Comparison of ENCODE assay signal across 8 cellular contexts in the genomic region with DNA sequence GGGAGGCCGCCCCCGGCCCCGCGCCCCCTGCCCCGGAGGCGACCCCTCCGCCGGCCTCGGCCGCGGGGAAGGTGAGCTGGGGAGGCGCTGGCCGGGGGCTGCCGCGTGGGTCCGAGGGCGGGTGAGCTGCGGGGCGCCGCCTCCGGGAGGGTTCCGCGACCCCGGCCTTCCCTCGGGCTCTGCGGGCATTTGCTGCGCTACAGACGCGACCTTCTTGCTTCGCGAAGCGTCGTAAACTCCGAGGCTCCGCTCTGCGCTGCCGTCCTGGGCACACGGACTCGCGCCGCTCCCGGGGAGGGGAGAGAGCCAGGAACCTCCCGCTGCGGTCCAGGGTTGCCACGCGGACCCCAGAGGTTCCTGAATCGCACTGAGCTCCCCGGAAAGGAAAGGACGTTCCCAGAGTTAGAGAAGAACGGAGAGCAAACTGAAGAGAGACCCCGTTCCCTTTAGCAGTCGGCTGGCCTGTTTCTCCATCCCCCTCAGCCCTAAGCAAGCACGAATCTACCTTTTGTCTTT. TPM values are rescaled to one million over a fixed set of nuclear protein-coding genes. Genes with fewer than 3 reads are reported as not detected.
DNase-seq lines count a peak whose midpoint lies in the region; ATAC-seq, FAIRE-seq and TF ChIP-seq lines count a peak whose summit lies in the region.

No MANE protein-coding gene starts in this region.

- H3K9me3 ChIP-seq in adipocyte (ENCODE audit: control insufficient read depth, low read length), result no peaks in the 10 kb centered on the region
- no peaks in the 10 kb centered on the region for H3K9me3 ChIP-seq in keratinocyte (ENCODE audit: control insufficient read depth, low read depth, low read length)
- H3K9me3 ChIP-seq in subcutaneous abdominal adipose tissue (ENCODE audit: control insufficient read depth in 5 of 5, low read length in 5 of 5), result no peaks in the 10 kb centered on the region

- peaks cover 40% of the 10 kb centered on the region for H3K79me2 ChIP-seq in ACC112 (ENCODE audit: control insufficient read depth, insufficient read depth, low read length, unreplicated experiment)
- H3K79me2 ChIP-seq in keratinocyte (ENCODE audit: control insufficient read depth, insufficient read depth, low read length), result peaks cover 50% of the 10 kb centered on the region

- peak overlapping the region; percentile 84 for H3K4me2 ChIP-seq in keratinocyte (ENCODE audit: control insufficient read depth, extremely low read depth, insufficient read depth, low read depth, low read length)

- H3K36me3 ChIP-seq in ACC112 (ENCODE audit: insufficient read depth, low read length) (no peaks in the 10 kb centered on the region), adipocyte (ENCODE audit: control insufficient read depth, insufficient read depth, low read length, severe bottlenecking) (peaks cover 17% of the 10 kb centered on the region), keratinocyte (ENCODE audit: control insufficient read depth in 2 of 2, extremely low read depth in 1 of 2, insufficient read depth in 2 of 2, low read length in 2 of 2) (peaks cover 14 to 15% of the 10 kb centered on the region in 2 experiments), subcutaneous abdominal adipose tissue (ENCODE audit: control insufficient read depth in 5 of 5, insufficient read depth in 5 of 5, low read length in 5 of 5) (peaks cover 0 to 20% (median 18%) of the 10 kb centered on the region in 5 donors)

- H3K4me1 ChIP-seq in ACC112 (ENCODE audit: control insufficient read depth, insufficient read depth, low read length, unreplicated experiment), result peaks cover 20% of the 10 kb centered on the region
- H3K4me1 ChIP-seq in adipocyte (ENCODE audit: control insufficient read depth, insufficient read depth, low read length), result peaks cover 20% of the 10 kb centered on the region
- peaks cover 19% of the 10 kb centered on the region for H3K4me1 ChIP-seq in keratinocyte (ENCODE audit: control insufficient read depth, extremely low read depth, insufficient read depth, low read length)
- peaks cover 2 to 30% (median 25%) of the 10 kb centered on the region in 5 donors for H3K4me1 ChIP-seq in subcutaneous abdominal adipose tissue (ENCODE audit: control insufficient read depth in 5 of 5, insufficient read depth in 5 of 5, low read length in 5 of 5)

- no peak for FAIRE-seq in keratinocyte (lab: Jason Lieb, UNC)

- H2AFZ ChIP-seq in ACC112 (ENCODE audit: low read length, unreplicated experiment) (peak overlapping the region; percentile 20), keratinocyte (ENCODE audit: control insufficient read depth, low read length) (peak overlapping the region; percentile 72)

- ATAC-seq in GM19023 (IDR thresholded peaks at IDR 0.05; ENCODE audit: unreplicated experiment) (peak; percentile 45), HG03521 (IDR thresholded peaks at IDR 0.05; ENCODE audit: unreplicated experiment) (peak; percentile 37), GM18873 (IDR thresholded peaks at IDR 0.05; ENCODE audit: low FRiP score, unreplicated experiment) (no peak)

- TF ChIP-seq CTCF in keratinocyte (optimal IDR thresholded peaks at IDR 0.05 in 1 of 3, IDR thresholded peaks at IDR 0.05 in 1 of 3, conservative IDR thresholded peaks at IDR 0.05 in 1 of 3; ENCODE audit: extremely low read depth in 1 of 3, insufficient read depth in 2 of 3, low read length in 3 of 3), result no peak

- H3K27me3 ChIP-seq in ACC112 (ENCODE audit: insufficient read depth, low read length) (no peaks in the 10 kb centered on the region), adipocyte (replicated peaks; ENCODE audit: control insufficient read depth, insufficient read depth, low read length) (no peaks in the 10 kb centered on the region), keratinocyte (ENCODE audit: control insufficient read depth, extremely low read depth, insufficient read depth, low read length) (no peaks in the 10 kb centered on the region), subcutaneous abdominal adipose tissue (ENCODE audit: control insufficient read depth in 5 of 5, insufficient read depth in 4 of 5, low read length in 5 of 5) (no peaks in the 10 kb centered on the region)

- peaks cover 7% of the 10 kb centered on the region for H4K20me1 ChIP-seq in keratinocyte (ENCODE audit: control insufficient read depth, extremely low read depth, insufficient read depth, low read length)

- peak overlapping the region; percentile 100 for H3K4me3 ChIP-seq in ACC112 (ENCODE audit: low read depth, low read length)
- H3K4me3 ChIP-seq in adipocyte (ENCODE audit: low read length), result peak overlapping the region; percentile 99
- H3K4me3 ChIP-seq in keratinocyte (ENCODE audit: control insufficient read depth in 2 of 3, extremely low read depth in 1 of 3, insufficient read depth in 2 of 3, low read depth in 1 of 3, low read length in 3 of 3), result peak overlapping the region; percentile 84 to 96 (median 94)
- peak overlapping the region; percentile 66 to 94 (median 83) for H3K4me3 ChIP-seq in subcutaneous abdominal adipose tissue (ENCODE audit: low read depth in 1 of 5, low read length in 5 of 5)

- DNase-seq in adipocyte (ENCODE audit: low read depth) (peak; percentile 61), keratinocyte (ENCODE audit: low read depth, low spot score) (no peak), activated gamma-delta T cell (lab: John Stamatoyannopoulos, UW) (no peak)

- H3K27ac ChIP-seq in ACC112 (ENCODE audit: low read depth, low read length) (no peak overlapping the region), keratinocyte (ENCODE audit: control insufficient read depth, insufficient read depth, low read length) (peak overlapping the region; percentile 59), subcutaneous abdominal adipose tissue (ENCODE audit: low read depth, low read length) (no peak overlapping the region)

- dilution Hi-C loops in keratinocyte (cut with MboI; ENCODE audit: extremely low pct_ligation_motif_present, low sequenced_read_pairs), result loop anchor here (10.0 kb wide), 1 partner anchor 195 kb away; no protein-coding TSS in a partner anchor

- no peaks in the 10 kb centered on the region for H3K9me1 ChIP-seq in keratinocyte (ENCODE audit: control insufficient read depth, extremely low read depth, insufficient read depth, low read length)

- H3K9ac ChIP-seq in adipocyte (ENCODE audit: low read length) (peak overlapping the region; percentile 95), keratinocyte (ENCODE audit: control insufficient read depth, extremely low read depth, insufficient read depth, low read length) (peak overlapping the region; percentile 83), subcutaneous abdominal adipose tissue (ENCODE audit: low read length in 5 of 5) (peak overlapping the region; percentile 1 to 86 (median 82))

RNA-seq across cellular contexts. Expression of gene SLX9, which starts 0.3 kb away (rescaled TPM):
- polyA plus RNA-seq in keratinocyte, result 18.5 to 26.8 TPM (median 21.8 TPM) in 3 replicates
- 10.9 TPM for polyA plus RNA-seq in keratinocyte (2011; ENCODE audit: low read depth)
- 11.7 and 37.9 TPM in 2 replicates for polyA plus RNA-seq in keratinocyte (2011; cell fraction: cytosol; rRNA removed)
- polyA plus RNA-seq in keratinocyte (2011; cell fraction: nucleus; rRNA removed), result 12.2 and 16.0 TPM in 2 replicates
- 19.1 and 41.5 TPM in 2 replicates for polyA plus RNA-seq in keratinocyte (2012; ENCODE audit: low replicate concordance)
- 5.5 to 8.2 TPM (median 6.2 TPM) in 3 replicates for polyA minus RNA-seq in keratinocyte
- polyA minus RNA-seq in keratinocyte (2011; cell fraction: cytosol; rRNA and poly(A)+ RNA removed), result 43.4 TPM
- 9.0 and 9.2 TPM in 2 replicates for polyA minus RNA-seq in keratinocyte (2011; cell fraction: nucleus; rRNA and poly(A)+ RNA removed)

RNA-seq across cellular contexts. Expression of gene ITGB2, which starts 19.5 kb away (rescaled TPM):
- 0.55 to 0.86 TPM (median 0.72 TPM) in 3 replicates for polyA plus RNA-seq in keratinocyte
- not detected for polyA plus RNA-seq in keratinocyte (2011; ENCODE audit: low read depth)
- 0.29 and 1.0 TPM in 2 replicates for polyA plus RNA-seq in keratinocyte (2011; cell fraction: cytosol; rRNA removed)
- 2.0 and 2.7 TPM in 2 replicates for polyA plus RNA-seq in keratinocyte (2011; cell fraction: nucleus; rRNA removed)
- 0.17 and 1.0 TPM in 2 replicates for polyA plus RNA-seq in keratinocyte (2012; ENCODE audit: low replicate concordance)
- polyA minus RNA-seq in keratinocyte, result 0.40 to 3.1 TPM (median 1.4 TPM) in 3 replicates
- polyA minus RNA-seq in keratinocyte (2011; cell fraction: cytosol; rRNA and poly(A)+ RNA removed), result 6.5 TPM
- 3.8 and 6.5 TPM in 2 replicates for polyA minus RNA-seq in keratinocyte (2011; cell fraction: nucleus; rRNA and poly(A)+ RNA removed)
